ENCODE assay signal across 10 cellular contexts in genomic region chr11:95152878-95153856, GRCh38.
DNase-seq lines count a peak whose midpoint lies in the region; ATAC-seq and TF ChIP-seq lines count a peak whose summit lies in the region.
"Had no signal": no experiment of that assay in that cellular context is flagged by ENCODE, and none has a peak within 500 bp of the region (broad histone marks: within the 10 kb centered on the region; RNA-seq: fewer than 3 reads in every experiment).

No MANE protein-coding gene starts in this region.

- DNase-seq in activated CD4-positive, CD25-positive, alpha-beta regulatory T cell treated with anti-CD3 and anti-CD28 coated beads, Interleukin-2, amount 50 U/mL, for 72 hours = no peak
- DNase-seq in SJSA1 (ENCODE audit: low read depth in 1 of 2, low spot score in 2 of 2) (no peak), chondrocyte (ENCODE audit: low spot score) (no peak), NCI-H2081 treated with DMSO at 0.1 percent for 48 hours (lab: John Stamatoyannopoulos, UW) (no peak), DMS114 treated with DMSO at 0.1 percent for 48 hours (lab: John Stamatoyannopoulos, UW; ENCODE audit: unreplicated experiment) (no peak)
- peak; percentile 39 for DNase-seq in stimulated activated CD8-positive, alpha-beta memory T cell treated with anti-CD3 and anti-CD28 coated beads, Interleukin-4, amount 100 ng/mL, for 48 hours
- DNase-seq: 8988T, Kasumi-1 had no signal

- H3K4me1 ChIP-seq in SJSA1 (replicated peaks) = no peaks in the 10 kb centered on the region

- no peaks in the 10 kb centered on the region for H3K36me3 Mint-ChIP-seq in chondrocyte (ENCODE audit: low read depth)

- peak overlapping the region; percentile 1 for H3K27ac Mint-ChIP-seq in chondrocyte (ENCODE audit: unreplicated experiment)

- peak; percentile 49 to 56 for ATAC-seq in activated CD4-positive, CD25-positive, alpha-beta regulatory T cell treated with anti-CD3 and anti-CD28 coated beads, Interleukin-2, amount 50 U/mL, for 24 hours
- no peak for ATAC-seq in HG03571 (IDR thresholded peaks at IDR 0.05; ENCODE audit: unreplicated experiment)

- H3K27me3 Mint-ChIP-seq in chondrocyte (ENCODE audit: low read depth) = no peaks in the 10 kb centered on the region

- peaks cover 66% of the 10 kb centered on the region for H3K4me1 Mint-ChIP-seq in chondrocyte (ENCODE audit: low read depth)

- H3K27me3 ChIP-seq in SJSA1 (replicated peaks) = no peaks in the 10 kb centered on the region

- no peaks in the 10 kb centered on the region for H3K9me3 Mint-ChIP-seq in chondrocyte (ENCODE audit: low read depth)

- H3K9me3 ChIP-seq in SJSA1 (replicated peaks) = no peaks in the 10 kb centered on the region

- H3K27ac ChIP-seq in SJSA1 = no peak overlapping the region

- peak overlapping the region; percentile 16; the same call in 1 of the 2 replicates for H3K4me3 ChIP-seq in SJSA1

- no peak for TF ChIP-seq CTCF in chondrocyte (IDR thresholded peaks at IDR 0.05)

- no peak overlapping the region for H3K4me3 Mint-ChIP-seq in chondrocyte (ENCODE audit: unreplicated experiment)

- no peaks in the 10 kb centered on the region for H3K36me3 ChIP-seq in SJSA1
